Comparison of ENCODE assay signal across 9 cellular contexts in genomic region chr7:150450491-150450992, GRCh38. TPM values are rescaled to one million over a fixed set of nuclear protein-coding genes. Genes with fewer than 3 reads are reported as not detected.
A peak's percentile ranks its signal among the peaks of the same experiment; 100 is the strongest.
DNase-seq lines count a peak whose midpoint lies in the region; ATAC-seq lines count a peak whose summit lies in the region.
"Had no signal": no experiment of that assay in that cellular context is flagged by ENCODE, and none has a peak within 500 bp of the region (broad histone marks: within the 10 kb centered on the region; RNA-seq: fewer than 3 reads in every experiment).

Gene GIMAP8, plus strand, starts transcription at chr7:150450630. Its CDS starts 16,069 bp downstream, at chr7:150466699.

- WGBS in urinary bladder = 34% methylated on average over 22 of the region's 22 CpGs

- CTCF ChIA-PET in T-cell (lab: Charles Lee) = interaction anchor here (0.6 to 6.3 kb wide), 11 partner anchors 11 to 611 kb away, joined by 3 to 68 read pairs (median 4); partner anchors contain the start of genes GIMAP1 (in 1 of the 2) and GIMAP4 (in 1 of the 2)

- no peaks in the 10 kb centered on the region for H3K27me3 Mint-ChIP-seq in T-cell
- no peaks in the 10 kb centered on the region for H3K27me3 Mint-ChIP-seq in natural killer cell treated with Interleukin-12 subunit alpha and Interleukin-12 subunit beta and Interleukin-15 and Interleukin-18, amount 100 ng/mL, for 72 hours

- H3K4me1 Mint-ChIP-seq in T-cell = peaks cover 70 to 80% (median 79%) of the 10 kb centered on the region in 3 donors
- H3K4me1 Mint-ChIP-seq in natural killer cell treated with Interleukin-12 subunit alpha and Interleukin-12 subunit beta and Interleukin-15 and Interleukin-18, amount 100 ng/mL, for 72 hours (ENCODE audit: low read depth in 2 of 2) = peaks cover 60 to 66% of the 10 kb centered on the region in 2 donors

- H3K4me3 Mint-ChIP-seq in T-cell = peak within 1 kb of the TSS; percentile 98 to 100 (median 99)
- H3K4me3 Mint-ChIP-seq in natural killer cell treated with Interleukin-12 subunit alpha and Interleukin-12 subunit beta and Interleukin-15 and Interleukin-18, amount 100 ng/mL, for 72 hours = peak within 1 kb of the TSS; percentile 98

- peaks cover 0 to 4% (median 4%) of the 10 kb centered on the region in 3 donors for H3K9me3 Mint-ChIP-seq in T-cell
- peaks cover 6% of the 10 kb centered on the region for H3K9me3 Mint-ChIP-seq in natural killer cell treated with Interleukin-12 subunit alpha and Interleukin-12 subunit beta and Interleukin-15 and Interleukin-18, amount 100 ng/mL, for 72 hours

- no peaks in the 10 kb centered on the region for H3K4me1 ChIP-seq in urinary bladder (ENCODE audit: insufficient read depth)

- peak; percentile 37 for ATAC-seq in GM21381 (IDR thresholded peaks at IDR 0.05; ENCODE audit: unreplicated experiment)
- ATAC-seq in T-cell (replicated peaks in 1 of 4) = peak; percentile 57 to 64 (median 61)
- ATAC-seq in natural killer cell treated with Interleukin-12 subunit alpha and Interleukin-12 subunit beta and Interleukin-15 and Interleukin-18, amount 100 ng/mL, for 72 hours = peak; percentile 68 to 74
- no peak for ATAC-seq in GM21360 (IDR thresholded peaks at IDR 0.05; ENCODE audit: unreplicated experiment)
- no peak for ATAC-seq in HG03045 (IDR thresholded peaks at IDR 0.05; ENCODE audit: unreplicated experiment)

- H3K36me3 Mint-ChIP-seq in T-cell = peaks cover 38% of the 10 kb centered on the region
- peaks cover 16% of the 10 kb centered on the region for H3K36me3 Mint-ChIP-seq in natural killer cell treated with Interleukin-12 subunit alpha and Interleukin-12 subunit beta and Interleukin-15 and Interleukin-18, amount 100 ng/mL, for 72 hours

- POLR2A ChIA-PET in T-cell (lab: Charles Lee) = interaction anchor here (0.6 to 2.8 kb wide), 6 partner anchors 31 to 306 kb away, joined by 3 to 12 read pairs (median 4); partner anchors contain the start of gene GIMAP7 (in 1 of the 2)

- peak within 1 kb of the TSS; percentile 50 for H3K4me3 ChIP-seq in urinary bladder (ENCODE audit: low read depth, low read length)

- H3K36me3 ChIP-seq in urinary bladder (ENCODE audit: insufficient read depth) = no peaks in the 10 kb centered on the region

- DNase-seq in T-cell = peak; percentile 47 to 78 (median 64)
- peak in 4 of 61 donors; percentile 17 to 23 (median 21) for DNase-seq in caudate nucleus (lab: John Stamatoyannopoulos, UW)
- peak; percentile 70 for DNase-seq in natural killer cell treated with Interleukin-12 subunit alpha and Interleukin-12 subunit beta and Interleukin-15 and Interleukin-18, amount 100 ng/mL, for 72 hours (ENCODE audit: low spot score)
- no peak for DNase-seq in DMS79 (lab: John Stamatoyannopoulos, UW)

- peak within 1 kb of the TSS; percentile 52 for H3K27ac ChIP-seq in caudate nucleus (ENCODE audit: low read depth, low read length)
- peak within 1 kb of the TSS; percentile 28 for H3K27ac ChIP-seq in urinary bladder (ENCODE audit: low read depth)

- H3K27ac Mint-ChIP-seq in T-cell = peak within 1 kb of the TSS; percentile 97 to 99
- H3K27ac Mint-ChIP-seq in natural killer cell treated with Interleukin-12 subunit alpha and Interleukin-12 subunit beta and Interleukin-15 and Interleukin-18, amount 100 ng/mL, for 72 hours = peak within 1 kb of the TSS; percentile 91 to 96

RNA-seq across cellular contexts. Expression of gene GIMAP8, which starts in this region (rescaled TPM):
- total RNA-seq in T-cell = 10 to 100 TPM; 17.8 to 54.6 (median 50.1) TPM
- 10 to 100 TPM; 10.2 to 13.7 TPM for total RNA-seq in natural killer cell treated with Interleukin-12 subunit alpha and Interleukin-12 subunit beta and Interleukin-15 and Interleukin-18, amount 100 ng/mL, for 72 hours
- 15.2 TPM for total RNA-seq in urinary bladder
- 14.3 TPM for polyA plus RNA-seq in urinary bladder
- total RNA-seq: LHCN-M2 had no signal

Comparison
In these comparisons a context has a peak if more than half of its experiments do, and no peak if none do; other contexts are left out.
1. ATAC-seq: peak in GM21381 (single experiment), T-cell (4 of 4) and natural killer cell treated with Interleukin-12 subunit alpha and Interleukin-12 subunit beta and Interleukin-15 and Interleukin-18, amount 100 ng/mL, for 72 hours (2 of 2); none in GM21360 (single experiment) and HG03045 (single experiment).